Comparison of ENCODE assay signal across 8 cellular contexts in genomic region chr1:119515221-119515620, GRCh38. TPM values are rescaled to one million over a fixed set of nuclear protein-coding genes. Genes with fewer than 3 reads are reported as not detected.
"Had no signal": no experiment of that assay in that cellular context is flagged by ENCODE, and none has a peak within 500 bp of the region (broad histone marks: within the 10 kb centered on the region; RNA-seq: fewer than 3 reads in every experiment).

No MANE protein-coding gene starts in this region.

- ATAC-seq: HepG2, K562 had no signal

- H3K4me3 ChIP-seq: K562 had no signal

- DNase-seq: IMR-90, KBM-7 had no signal

- H3K27ac ChIP-seq: HL-60 had no signal

RNA-seq across cellular contexts. Expression of gene HSD3B1, which starts 8.2 kb away (rescaled TPM):
- total RNA-seq: HepG2, HT-29, HT1080, IMR-90, K562 had no signal
- polyA plus RNA-seq: HepG2, IgD-negative memory B cell, IMR-90, K562 had no signal
